32 cellular contexts compared by ENCODE assay signal in genomic region chr7:20376796-20377195, GRCh38. TPM values are rescaled to one million over a fixed set of nuclear protein-coding genes. Genes with fewer than 3 reads are reported as not detected.
"Had no signal": no experiment of that assay in that cellular context is flagged by ENCODE, and none has a peak within 500 bp of the region (broad histone marks: within the 10 kb centered on the region; RNA-seq: fewer than 3 reads in every experiment).

No MANE protein-coding gene starts in this region.

- H3K27me3 ChIP-seq: adrenal gland, body of pancreas, brain microvascular endothelial cell, breast epithelium had no signal

- H3K36me3 ChIP-seq: brain microvascular endothelial cell had no signal

- H3K4me3 ChIP-seq: adrenal gland, body of pancreas, breast epithelium had no signal

- H3K9me3 ChIP-seq: adrenal gland, body of pancreas, breast epithelium had no signal

- H3K4me1 ChIP-seq: adrenal gland, breast epithelium had no signal

- H3K27ac ChIP-seq: adrenal gland, body of pancreas, brain microvascular endothelial cell, breast epithelium, VCaP had no signal

- ATAC-seq: activated CD8-positive, alpha-beta T cell treated with anti-CD3 and anti-CD28 coated beads for 36 hours; activated naive CD4-positive, alpha-beta T cell treated with anti-CD3 and anti-CD28 coated beads, Interleukin-2, amount 50 U/mL, for 72 hours; activated T-cell treated with anti-CD3 and anti-CD28 coated beads, Interleukin-2, amount 50 U/mL, for 4 hours; activated T-cell treated with anti-CD3 and anti-CD28 coated beads, Interleukin-2, amount 50 U/mL, for 72 hours; activated T-helper 17 cell treated with anti-CD3 and anti-CD28 coated beads, Interleukin-2, amount 50 U/mL, for 72 hours; body of pancreas had no signal

- DNase-seq: activated B cell treated with CpG ODN at 0.5 μM for 24 hours; activated CD4-positive, alpha-beta memory T cell treated with anti-CD3 and anti-CD28 coated beads for 36 hours; activated CD4-positive, alpha-beta T cell treated with anti-CD3 and anti-CD28 coated beads for 4 hours; activated CD4-positive, alpha-beta T cell treated with anti-CD3 and anti-CD28 coated beads, Interleukin-2, amount 10 ng/mL, durations not matched to agents 24 days and 14 days; activated CD4-positive, alpha-beta T cell treated with anti-CD3 and anti-CD28 coated beads, Interleukin-2, amount 50 U/mL, for 1 hour; activated CD4-positive, alpha-beta T cell treated with anti-CD3 and anti-CD28 coated beads, Interleukin-2, amount 50 U/mL, for 4 hours; activated CD4-positive, CD25-positive, alpha-beta regulatory T cell treated with anti-CD3 and anti-CD28 coated beads, Interleukin-2, amount 50 U/mL, for 72 hours; activated CD8-positive, alpha-beta memory T cell treated with anti-CD3 and anti-CD28 coated beads, Interleukin-2, amount 50 U/mL, for 4 hours; activated CD8-positive, alpha-beta T cell treated with anti-CD3 and anti-CD28 coated beads for 36 hours; activated effector memory CD4-positive, alpha-beta T cell treated with anti-CD3 and anti-CD28 coated beads, Interleukin-2, amount 50 U/mL, for 16 hours; activated gamma-delta T cell treated with Interleukin-2 at 50 U/mL for 16 hours; activated naive CD4-positive, alpha-beta T cell; activated naive CD4-positive, alpha-beta T cell treated with anti-CD3 and anti-CD28 coated beads for 36 hours; activated naive CD4-positive, alpha-beta T cell treated with anti-CD3 and anti-CD28 coated beads, Interleukin-2, amount 50 U/mL, for 16 hours; activated naive CD8-positive, alpha-beta T cell treated with anti-CD3 and anti-CD28 coated beads for 36 hours; activated T-cell treated with anti-CD3 and anti-CD28 coated beads for 4 hours; activated T-cell treated with anti-CD3 and anti-CD28 coated beads, Interleukin-2, amount 50 U/mL, for 1 hour; activated T-cell treated with anti-CD3 and anti-CD28 coated beads, Interleukin-2, amount 50 U/mL, for 4 hours; activated T-cell treated with anti-CD3 and anti-CD28 coated beads, Interleukin-2, amount 50 U/mL, for 72 hours; adrenal gland; amniotic stem cell; aorta; body of pancreas; brain microvascular endothelial cell; central memory CD4-positive, alpha-beta T cell; T-helper 1 cell; T-helper 2 cell; T-helper 9 cell had no signal

RNA-seq across cellular contexts. Expression of gene ITGB8, which starts 46.1 kb away (rescaled TPM):
- total RNA-seq: activated CD4-positive, alpha-beta memory T cell treated with anti-CD3 and anti-CD28 coated beads for 36 hours; activated CD4-positive, alpha-beta T cell treated with anti-CD3 and anti-CD28 coated beads, Interleukin-2, amount 10 ng/mL, durations not matched to agents 24 days and 14 days; activated CD8-positive, alpha-beta T cell treated with anti-CD3 and anti-CD28 coated beads for 36 hours; activated naive CD4-positive, alpha-beta T cell treated with anti-CD3 and anti-CD28 coated beads for 36 hours; activated naive CD8-positive, alpha-beta T cell treated with anti-CD3 and anti-CD28 coated beads for 36 hours had no signal
